ENCODE assay signal across 20 cellular contexts in the genomic region with DNA sequence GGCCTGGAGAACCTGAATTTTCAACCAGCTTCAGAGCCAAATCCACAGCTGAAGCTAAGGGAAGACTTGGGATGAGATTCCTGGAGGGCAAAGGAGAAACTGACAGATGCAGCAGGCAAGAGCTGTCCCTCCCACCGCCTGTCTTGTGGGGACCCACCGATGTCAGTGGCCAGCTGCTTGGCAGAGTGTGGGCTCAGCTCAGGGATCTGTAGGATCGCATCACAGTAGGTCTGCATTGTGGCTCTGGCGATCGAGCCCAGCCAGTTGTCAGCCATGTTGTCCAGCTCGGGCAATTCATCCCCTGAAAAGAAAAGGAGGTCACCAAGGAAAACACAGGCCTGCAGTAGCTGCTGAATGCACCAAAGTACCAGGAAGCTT.
"Had no signal": no experiment of that assay in that cellular context is flagged by ENCODE, and none has a peak within 500 bp of the region (broad histone marks: within the 10 kb centered on the region; RNA-seq: fewer than 3 reads in every experiment).

No MANE protein-coding gene starts in this region.

- ATAC-seq: activated CD4-positive, CD25-positive, alpha-beta regulatory T cell treated with anti-CD3 and anti-CD28 coated beads, Interleukin-2, amount 50 U/mL, for 24 hours; activated CD8-positive, alpha-beta memory T cell treated with anti-CD3 and anti-CD28 coated beads, Interleukin-2, amount 10 ng/mL, durations not matched to agents 7 days and 5 days; activated CD8-positive, alpha-beta T cell treated with anti-CD3 and anti-CD28 coated beads for 36 hours; stimulated activated naive B cell treated with anti-CD40 and anti-IgM and Interleukin-4, amounts not matched to agents 10 μg/mL and 1 μg/mL and 100 μg/mL, for 72 hours; T-helper 17 cell had no signal

- H3K27me3 Mint-ChIP-seq: activated CD4-positive, alpha-beta T cell treated with anti-CD3 and anti-CD28 coated beads, Interleukin-2, amount 10 ng/mL, durations not matched to agents 24 days and 14 days; activated CD8-positive, alpha-beta memory T cell treated with anti-CD3 and anti-CD28 coated beads, Interleukin-2, amount 10 ng/mL, durations not matched to agents 7 days and 5 days; activated CD8-positive, alpha-beta T cell treated with anti-CD3 and anti-CD28 coated beads for 36 hours; activated naive CD4-positive, alpha-beta T cell treated with anti-CD3 and anti-CD28 coated beads, Interleukin-2, amount 10 ng/mL, durations not matched to agents 7 days and 5 days; stimulated activated naive B cell treated with anti-CD40 and anti-IgM and Interleukin-4, amounts not matched to agents 10 μg/mL and 1 μg/mL and 100 μg/mL, for 72 hours; T-helper 17 cell had no signal

- H3K9me3 ChIP-seq: left lung had no signal

- H3K27ac Mint-ChIP-seq: activated CD4-positive, alpha-beta T cell treated with anti-CD3 and anti-CD28 coated beads, Interleukin-2, amount 10 ng/mL, durations not matched to agents 24 days and 14 days; activated CD8-positive, alpha-beta memory T cell treated with anti-CD3 and anti-CD28 coated beads, Interleukin-2, amount 10 ng/mL, durations not matched to agents 7 days and 5 days; activated CD8-positive, alpha-beta T cell treated with anti-CD3 and anti-CD28 coated beads for 36 hours; activated naive CD4-positive, alpha-beta T cell treated with anti-CD3 and anti-CD28 coated beads, Interleukin-2, amount 10 ng/mL, durations not matched to agents 7 days and 5 days; nephron progenitor cell; stimulated activated naive B cell treated with anti-CD40 and anti-IgM and Interleukin-4, amounts not matched to agents 10 μg/mL and 1 μg/mL and 100 μg/mL, for 72 hours; T-helper 17 cell had no signal

- H3K4me1 ChIP-seq: left lung had no signal

- H3K27me3 ChIP-seq: cardiac muscle cell, left lung had no signal

- H3K9me3 Mint-ChIP-seq: activated CD4-positive, alpha-beta T cell treated with anti-CD3 and anti-CD28 coated beads, Interleukin-2, amount 10 ng/mL, durations not matched to agents 24 days and 14 days; activated CD8-positive, alpha-beta T cell treated with anti-CD3 and anti-CD28 coated beads for 36 hours; activated naive CD4-positive, alpha-beta T cell treated with anti-CD3 and anti-CD28 coated beads, Interleukin-2, amount 10 ng/mL, durations not matched to agents 7 days and 5 days; nephron progenitor cell; stimulated activated naive B cell treated with anti-CD40 and anti-IgM and Interleukin-4, amounts not matched to agents 10 μg/mL and 1 μg/mL and 100 μg/mL, for 72 hours had no signal

- FAIRE-seq: keratinocyte had no signal

- DNase-seq: activated CD4-positive, alpha-beta T cell treated with anti-CD3 and anti-CD28 coated beads, Interleukin-2, amount 10 ng/mL, durations not matched to agents 24 days and 14 days; activated CD8-positive, alpha-beta memory T cell treated with anti-CD3 and anti-CD28 coated beads, Interleukin-2, amount 10 ng/mL, durations not matched to agents 7 days and 5 days; activated CD8-positive, alpha-beta T cell treated with anti-CD3 and anti-CD28 coated beads for 36 hours; activated effector memory CD4-positive, alpha-beta T cell treated with anti-CD3 and anti-CD28 coated beads, Interleukin-2, amount 50 U/mL, for 16 hours; activated naive CD4-positive, alpha-beta T cell treated with anti-CD3 and anti-CD28 coated beads, Interleukin-2, amount 10 ng/mL, durations not matched to agents 7 days and 5 days; activated T-cell treated with anti-CD3 and anti-CD28 coated beads for 4 hours; midbrain; nephron progenitor cell; occipital lobe; retina; stimulated activated CD4-positive, alpha-beta T cell treated with anti-CD3 and anti-CD28 coated beads, Interleukin-2, amount 100 ng/mL, for 48 hours; stimulated activated CD8-positive, alpha-beta memory T cell treated with anti-CD3 and anti-CD28 coated beads, Interleukin-4, amount 100 ng/mL, for 48 hours; stimulated activated naive B cell treated with anti-CD40 and anti-IgM and Interleukin-4, amounts not matched to agents 10 μg/mL and 1 μg/mL and 100 μg/mL, for 72 hours; SW 1271; T-helper 17 cell; trophoblast cell had no signal

- H3K27ac ChIP-seq: cardiac muscle cell had no signal

- H3K4me3 ChIP-seq: cardiac muscle cell, left lung had no signal

- H3K4me3 Mint-ChIP-seq: activated CD4-positive, alpha-beta T cell treated with anti-CD3 and anti-CD28 coated beads, Interleukin-2, amount 10 ng/mL, durations not matched to agents 24 days and 14 days; activated CD8-positive, alpha-beta memory T cell treated with anti-CD3 and anti-CD28 coated beads, Interleukin-2, amount 10 ng/mL, durations not matched to agents 7 days and 5 days; activated CD8-positive, alpha-beta T cell treated with anti-CD3 and anti-CD28 coated beads for 36 hours; activated naive CD4-positive, alpha-beta T cell treated with anti-CD3 and anti-CD28 coated beads, Interleukin-2, amount 10 ng/mL, durations not matched to agents 7 days and 5 days; nephron progenitor cell; stimulated activated naive B cell treated with anti-CD40 and anti-IgM and Interleukin-4, amounts not matched to agents 10 μg/mL and 1 μg/mL and 100 μg/mL, for 72 hours; T-helper 17 cell had no signal

- H3K4me1 Mint-ChIP-seq: activated CD4-positive, alpha-beta T cell treated with anti-CD3 and anti-CD28 coated beads, Interleukin-2, amount 10 ng/mL, durations not matched to agents 24 days and 14 days; activated CD8-positive, alpha-beta memory T cell treated with anti-CD3 and anti-CD28 coated beads, Interleukin-2, amount 10 ng/mL, durations not matched to agents 7 days and 5 days; activated naive CD4-positive, alpha-beta T cell treated with anti-CD3 and anti-CD28 coated beads, Interleukin-2, amount 10 ng/mL, durations not matched to agents 7 days and 5 days; stimulated activated naive B cell treated with anti-CD40 and anti-IgM and Interleukin-4, amounts not matched to agents 10 μg/mL and 1 μg/mL and 100 μg/mL, for 72 hours; T-helper 17 cell had no signal
